Comparison of ENCODE assay signal across 20 cellular contexts in genomic region chr13:71722206-71722605, GRCh38.
DNase-seq lines count a peak whose midpoint lies in the region; ATAC-seq and TF ChIP-seq lines count a peak whose summit lies in the region.
"Had no signal": no experiment of that assay in that cellular context is flagged by ENCODE, and none has a peak within 500 bp of the region (broad histone marks: within the 10 kb centered on the region; RNA-seq: fewer than 3 reads in every experiment).

No MANE protein-coding gene starts in this region.

- no peak overlapping the region for H4K8ac ChIP-seq in mesendoderm (ENCODE audit: low read depth, low read length)

- no CpG with 5 or more reads among the region's 3 CpGs for WGBS in mesendoderm (ENCODE audit: extremely low coverage, insufficient coverage, low lambda C conversion rate)

- H3K4me2 ChIP-seq in mesendoderm (ENCODE audit: low read length) = no peak overlapping the region
- H3K4me2 ChIP-seq in osteoblast (ENCODE audit: insufficient read depth, low read length) = no peak overlapping the region
- H3K4me2 ChIP-seq: A549, PC-9 had no signal

- H3K4me1 ChIP-seq in mesendoderm (ENCODE audit: control insufficient read depth, low read depth, low read length) = no peaks in the 10 kb centered on the region
- no peaks in the 10 kb centered on the region for H3K4me1 ChIP-seq in osteoblast (ENCODE audit: insufficient read depth, low read length)
- H3K4me1 ChIP-seq: A549 had no signal

- H2AK5ac ChIP-seq in mesendoderm (ENCODE audit: low read length) = no peak overlapping the region

- H3K4ac ChIP-seq in mesendoderm (ENCODE audit: low read depth, low read length) = no peak overlapping the region

- H3K36me3 ChIP-seq in mesendoderm (ENCODE audit: control insufficient read depth, insufficient read depth, low read length) (no peaks in the 10 kb centered on the region), osteoblast (ENCODE audit: insufficient read depth, low read length) (no peaks in the 10 kb centered on the region)

- H2BK15ac ChIP-seq in mesendoderm (replicated peaks; ENCODE audit: low read depth) = no peak overlapping the region

- no peaks in the 10 kb centered on the region for H3K79me1 ChIP-seq in mesendoderm (ENCODE audit: low read length)

- no peak overlapping the region for H2AFZ ChIP-seq in osteoblast (ENCODE audit: low read length)
- H2AFZ ChIP-seq: PC-9 had no signal

- DNase-seq in HT1080 (ENCODE audit: low read depth) = peak; percentile 32
- peak; percentile 23 for DNase-seq in amniotic epithelial cell (ENCODE audit: low read depth)
- peak; percentile 3 for DNase-seq in fibroblast of pulmonary artery (ENCODE audit: low read depth)
- peak; percentile 14 for DNase-seq in renal cortical epithelial cell (ENCODE audit: low read depth)
- no peak for DNase-seq in mesendoderm
- DNase-seq in osteoblast (ENCODE audit: insufficient read length, low spot score, missing footprints) = no peak
- DNase-seq: DMS79, GOT3, HCEC 1CT, Karpas-422, NCI-H1092, NCI-H1436, NCI-H187 treated with DMSO at 0.1 percent for 48 hours, NCI-H2107, NCI-H748 treated with DMSO at 0.1 percent for 48 hours, PC-9, RPMI8226, SHP77 had no signal

- H3K9ac ChIP-seq in mesendoderm (ENCODE audit: low read length) = no peak overlapping the region

- no peak overlapping the region for H2BK5ac ChIP-seq in mesendoderm (ENCODE audit: low read length)

- H3K27me3 ChIP-seq in mesendoderm (ENCODE audit: insufficient read depth, low read length, poor library complexity) (no peaks in the 10 kb centered on the region), osteoblast (ENCODE audit: insufficient read depth, low read length) (no peaks in the 10 kb centered on the region)

- H3K9me3 ChIP-seq in osteoblast (ENCODE audit: low read depth, low read length) = no peaks in the 10 kb centered on the region
- H3K9me3 ChIP-seq: A549 had no signal

- H4K20me1 ChIP-seq in osteoblast (ENCODE audit: insufficient read depth, low read length) = no peaks in the 10 kb centered on the region

- no peak for TF ChIP-seq CTCF in fibroblast of pulmonary artery (IDR thresholded peaks at IDR 0.05; ENCODE audit: low read length, missing control alignments)
- no peak for TF ChIP-seq CTCF in osteoblast (IDR thresholded peaks at IDR 0.05; ENCODE audit: extremely low read depth, low read depth, low read length)

- no peak overlapping the region for H2BK120ac ChIP-seq in mesendoderm (ENCODE audit: low read depth, low read length)

- no peak for ATAC-seq in GM19023 (IDR thresholded peaks at IDR 0.05; ENCODE audit: unreplicated experiment)
- ATAC-seq: A549 had no signal

- H3K56ac ChIP-seq in mesendoderm (ENCODE audit: low read length) = no peak overlapping the region

- H3K4me3 ChIP-seq in fibroblast of pulmonary artery (replicated peaks; ENCODE audit: low read depth, low read length) = no peak overlapping the region
- no peak overlapping the region for H3K4me3 ChIP-seq in mesendoderm (ENCODE audit: low read length)
- no peak overlapping the region for H3K4me3 ChIP-seq in osteoblast (ENCODE audit: insufficient read depth, low read length)
- H3K4me3 ChIP-seq: A549, PC-9 had no signal

- no peak overlapping the region for H3K18ac ChIP-seq in mesendoderm (ENCODE audit: low read length)

- H3K23ac ChIP-seq in mesendoderm (ENCODE audit: low read length) = no peak overlapping the region

- H3K27ac ChIP-seq in mesendoderm (ENCODE audit: low read depth, low read length) (no peak overlapping the region), osteoblast (ENCODE audit: low read depth, low read length) (no peak overlapping the region)
- H3K27ac ChIP-seq: A549, PC-9 had no signal

- H3K79me2 ChIP-seq in mesendoderm (ENCODE audit: control insufficient read depth, insufficient read depth, low read length) = no peaks in the 10 kb centered on the region
- no peaks in the 10 kb centered on the region for H3K79me2 ChIP-seq in osteoblast (ENCODE audit: insufficient read depth, low read length)

- no peak overlapping the region for H4K5ac ChIP-seq in mesendoderm (ENCODE audit: low read length)

Comparison
In these comparisons a context has a peak if more than half of its experiments do, and no peak if none do; other contexts are left out.
1. DNase-seq: peak in HT1080 (single experiment), amniotic epithelial cell (single experiment), fibroblast of pulmonary artery (single experiment) and renal cortical epithelial cell (single experiment); none in mesendoderm (single experiment) and osteoblast (single experiment).